In genomic region chr3:120448707-120449650, GRCh38 we compare ENCODE assay signal across 10 cellular contexts. TPM values are rescaled to one million over a fixed set of nuclear protein-coding genes. Genes with fewer than 3 reads are reported as not detected.
DNase-seq lines count a peak whose midpoint lies in the region; ATAC-seq and TF ChIP-seq lines count a peak whose summit lies in the region.
"Had no signal": no experiment of that assay in that cellular context is flagged by ENCODE, and none has a peak within 500 bp of the region (broad histone marks: within the 10 kb centered on the region; RNA-seq: fewer than 3 reads in every experiment).

No MANE protein-coding gene starts in this region.

- H3K27me3 ChIP-seq in brain microvascular endothelial cell (replicated peaks) = no peaks in the 10 kb centered on the region
- peaks cover 0 to 28% (median 15%) of the 10 kb centered on the region in 3 donors for H3K27me3 ChIP-seq in stomach

- POLR2A ChIA-PET in HEK293T (lab: Yijun Ruan, JAX) = interaction anchor here (0.9 to 1.8 kb wide), 6 partner anchors 9 to 100 kb away, joined by 3 to 7 read pairs (median 4); partner anchors contain the start of gene LRRC58

- peaks cover 4 to 68% (median 45%) of the 10 kb centered on the region in 4 donors for H3K4me1 ChIP-seq in stomach

- no peak for ATAC-seq in HG02885 (IDR thresholded peaks at IDR 0.05; ENCODE audit: poor library complexity, unreplicated experiment)

- CTCF ChIA-PET in HEK293T (lab: Yijun Ruan, JAX) = interaction anchor here (1.5 kb wide), 1 partner anchor 110 kb away, joined by 5 read pairs; no protein-coding TSS in a partner anchor

- peak overlapping the region; percentile 88 for H3K4me3 ChIP-seq in brain microvascular endothelial cell (ENCODE audit: low read depth, low read length)
- H3K4me3 ChIP-seq in stomach = peak overlapping the region; percentile 63 to 77 (median 68)

- no peak for TF ChIP-seq EP300 in stomach (IDR thresholded peaks at IDR 0.05)

- DNase-seq in HEK293T (ENCODE audit: extremely low spot score) (peak; percentile 11), brain microvascular endothelial cell (peak; percentile 54), iris pigment epithelial cell (ENCODE audit: low read depth) (peak; percentile 81), stomach (no peak), SKM-1 treated with dmso at 0.1 percent for 144 hours (lab: John Stamatoyannopoulos, UW; ENCODE audit: unreplicated experiment) (no peak), DMS79 (lab: John Stamatoyannopoulos, UW) (no peak), NCI-H1048 (lab: John Stamatoyannopoulos, UW) (no peak)
- DNase-seq: activated effector memory CD4-positive, alpha-beta T cell treated with anti-CD3 and anti-CD28 coated beads, Interleukin-2, amount 50 U/mL, for 16 hours; NCI-H2171 had no signal

- H3K27ac ChIP-seq in brain microvascular endothelial cell (peak overlapping the region; percentile 85), stomach (peak overlapping the region in 4 of 5 donors; percentile 89 to 95 (median 92))

- in situ Hi-C loops in brain microvascular endothelial cell (cut with HindIII; ENCODE audit: low pct_ligation_motif_present, low sequenced_read_pairs) = no loop called here

- WGBS in stomach, 5 donors = 53 to 70% (median 69%) methylated on average over 8 of the region's 8 CpGs

- TF ChIP-seq CTCF in brain microvascular endothelial cell (IDR thresholded peaks at IDR 0.05; ENCODE audit: low read depth, low read length, missing control alignments) (no peak), stomach (IDR thresholded peaks at IDR 0.05) (no peak)

- H3K36me3 ChIP-seq in brain microvascular endothelial cell (replicated peaks) = peaks cover 19% of the 10 kb centered on the region
- no peaks in the 10 kb centered on the region for H3K36me3 ChIP-seq in stomach

- intact Hi-C loops in stomach (cut with DNase I; ENCODE audit: low total_unique reads) = no loop called here

- TF ChIP-seq POLR2A in stomach (IDR thresholded peaks at IDR 0.05) = no peak

- H3K9me3 ChIP-seq in stomach = no peaks in the 10 kb centered on the region

TF ChIP-seq in HEK293T, 16 proteins besides CTCF, POLR2A, EP300 and RAD21:
- TF ChIP-seq FOXK2 (IDR thresholded peaks at IDR 0.05) (no peak), HDGF (IDR thresholded peaks at IDR 0.05; ENCODE audit: borderline replicate concordance) (no peak), SP1 (IDR thresholded peaks at IDR 0.05) (no peak), FOXM1 (IDR thresholded peaks at IDR 0.05; ENCODE audit: borderline replicate concordance) (no peak), ZNF384 (IDR thresholded peaks at IDR 0.05) (no peak), BHLHE40 (IDR thresholded peaks at IDR 0.05; ENCODE audit: borderline replicate concordance) (no peak), L3MBTL2 (conservative IDR thresholded peaks at IDR 0.05) (no peak), ARNT (IDR thresholded peaks at IDR 0.05) (no peak), SUZ12 (IDR thresholded peaks at IDR 0.05) (no peak), TARDBP (IDR thresholded peaks at IDR 0.05) (no peak)

RNA-seq across cellular contexts. Expression of gene FSTL1, which starts 1.8 kb away (rescaled TPM):
- 100 to 1,000 TPM in 4 of 5 donors, 10 to 100 TPM in 1; 89.2 to 946 (median 117) TPM for total RNA-seq in stomach
- 10 to 100 TPM; 14.2 to 20.4 (median 15.8) TPM for polyA plus RNA-seq in stomach

Comparison
In these comparisons a context has a peak if more than half of its experiments do, and no peak if none do; other contexts are left out.
1. DNase-seq: peak in HEK293T (single experiment), brain microvascular endothelial cell (single experiment) and iris pigment epithelial cell (single experiment); none in stomach (single experiment), SKM-1 treated with dmso at 0.1 percent for 144 hours (single experiment), DMS79 (single experiment) and NCI-H1048 (single experiment).